ENCODE assay signal across 22 cellular contexts in genomic region chr17:19322129-19322505, GRCh38. TPM values are rescaled to one million over a fixed set of nuclear protein-coding genes. Genes with fewer than 3 reads are reported as not detected.
DNase-seq lines count a peak whose midpoint lies in the region; ATAC-seq and TF ChIP-seq lines count a peak whose summit lies in the region.
"Had no signal": no experiment of that assay in that cellular context is flagged by ENCODE, and none has a peak within 500 bp of the region (broad histone marks: within the 10 kb centered on the region; RNA-seq: fewer than 3 reads in every experiment).

No MANE protein-coding gene starts in this region.

- peaks cover 39% of the 10 kb centered on the region for H3K36me3 Mint-ChIP-seq in WTC11
- peaks cover 57% of the 10 kb centered on the region for H3K36me3 Mint-ChIP-seq in nephron (ENCODE audit: low read depth)

- CTCF ChIA-PET in WTC11 (lab: Charles Lee) (interaction anchor here (0.6 to 5.8 kb wide), 23 partner anchors 9 to 591 kb away, joined by 3 to 71 read pairs (median 6); partner anchors contain the start of genes ALDH3A2, B9D1 and MAPK7), PC-3 (lab: Charles Lee) (no interaction called here)

- ATAC-seq in Right ventricle myocardium superior (ENCODE audit: poor library complexity) (no peak), WTC11 (no peak), HG03565 (IDR thresholded peaks at IDR 0.05; ENCODE audit: unreplicated experiment) (no peak), PC-3 (no peak)

- H3K4me1 ChIP-seq in cardiac muscle cell (ENCODE audit: low read depth) (peaks cover 11% of the 10 kb centered on the region), PC-3 (ENCODE audit: insufficient read depth, low read length) (peaks cover 14% of the 10 kb centered on the region)

- H3K9ac ChIP-seq in PC-3 (ENCODE audit: low read length): no peak overlapping the region
- H3K9ac ChIP-seq: KMS-11 had no signal

- H3K4me2 ChIP-seq in PC-3 (ENCODE audit: low read length): no peak overlapping the region
- H3K4me2 ChIP-seq: KMS-11 had no signal

- H3K4me1 Mint-ChIP-seq in WTC11 (peaks cover 18% of the 10 kb centered on the region), nephron (peaks cover 10% of the 10 kb centered on the region)
- H3K4me1 Mint-ChIP-seq: CD4-positive, CD25-positive, alpha-beta regulatory T cell had no signal

- no peak overlapping the region for H2AFZ ChIP-seq in PC-3 (ENCODE audit: low read length)

- POLR2A ChIA-PET in WTC11 (lab: Charles Lee): interaction anchor here (2.3 kb wide), 1 partner anchor 56 kb away, joined by 6 read pairs; the partner anchor contains the start of gene MAPK7
- POLR2A ChIA-PET in PC-3 (lab: Charles Lee; ENCODE audit: unreplicated experiment): interaction anchor here (1.1 kb wide), 1 partner anchor 41 kb away, joined by 5 read pairs; no protein-coding TSS in a partner anchor

- H3K36me3 ChIP-seq in cardiac muscle cell (no peaks in the 10 kb centered on the region), PC-3 (ENCODE audit: low read depth, low read length) (peaks cover 25% of the 10 kb centered on the region)

- H3K27me3 Mint-ChIP-seq in WTC11 (ENCODE audit: low read depth): no peaks in the 10 kb centered on the region
- H3K27me3 Mint-ChIP-seq in nephron (ENCODE audit: low read depth): no peaks in the 10 kb centered on the region
- H3K27me3 Mint-ChIP-seq: CD4-positive, CD25-positive, alpha-beta regulatory T cell had no signal

- H3K9me3 ChIP-seq in cardiac muscle cell (ENCODE audit: low read depth): no peaks in the 10 kb centered on the region
- 0 out of 2 replicates have a peak, but pooled peaks cover 9% of the 10 kb centered on the region for H3K9me3 ChIP-seq in PC-3 (ENCODE audit: low read length)
- H3K9me3 ChIP-seq: MG63 had no signal

- H3K4me3 Mint-ChIP-seq in WTC11 (no peak overlapping the region), nephron (no peak overlapping the region)
- H3K4me3 Mint-ChIP-seq: B cell; CD4-positive, CD25-positive, alpha-beta regulatory T cell; HFFc6 had no signal

- no peaks in the 10 kb centered on the region for H3K9me2 ChIP-seq in PC-3 (replicated peaks; ENCODE audit: low read length)

- H3K9me3 Mint-ChIP-seq in WTC11 (peaks cover 22% of the 10 kb centered on the region), nephron (peaks cover 3% of the 10 kb centered on the region)

- peak overlapping the region; percentile 67 for H3K27ac ChIP-seq in cardiac muscle cell
- H3K27ac ChIP-seq in substantia nigra (ENCODE audit: low read depth, low read length, poor library complexity, severe bottlenecking): peak overlapping the region; percentile 71
- H3K27ac ChIP-seq in PC-3 (ENCODE audit: low read length): no peak overlapping the region
- H3K27ac ChIP-seq: KMS-11 had no signal

- intact Hi-C loops in Right ventricle myocardium superior (cut with DNase I): no loop called here
- intact Hi-C loops in PC-3 (cut with micrococcal nuclease): no loop called here

- H3F3A ChIP-seq in PC-3 (ENCODE audit: low read length, unreplicated experiment): no peaks in the 10 kb centered on the region

- H3K27me3 ChIP-seq in cardiac muscle cell (no peaks in the 10 kb centered on the region), PC-3 (ENCODE audit: low read length) (no peaks in the 10 kb centered on the region)
- H3K27me3 ChIP-seq: MG63 had no signal

- no peaks in the 10 kb centered on the region for H4K20me1 ChIP-seq in PC-3 (ENCODE audit: low read length)

- TF ChIP-seq CTCF in cardiac muscle cell (IDR thresholded peaks at IDR 0.05; ENCODE audit: low read depth, low read length): no peak
- TF ChIP-seq CTCF in WTC11 (IDR thresholded peaks at IDR 0.05): no peak
- TF ChIP-seq CTCF in nephron (IDR thresholded peaks at IDR 0.05; ENCODE audit: unreplicated experiment in 3 of 3): no peak
- no peak for TF ChIP-seq CTCF in PC-3 (conservative IDR thresholded peaks at IDR 0.05; ENCODE audit: low read depth, low read length)

- DNase-seq in cardiac muscle cell (ENCODE audit: low read depth in 1 of 2, low spot score in 1 of 2): no peak
- no peak for DNase-seq in Right ventricle myocardium superior
- no peak for DNase-seq in WTC11 (ENCODE audit: low spot score)
- no peak for DNase-seq in substantia nigra (lab: John Stamatoyannopoulos, UW)
- DNase-seq in NAMALWA (ENCODE audit: low spot score): no peak
- DNase-seq in PC-3: no peak
- DNase-seq: 8988T; CD4-positive, CD25-positive, alpha-beta regulatory T cell; COR-L47; DMS 273 treated with DMSO at 0.1 percent for 48 hours; DND-41; HFFc6; MG63; NCI-H1092 treated with DMSO at 0.1 percent for 48 hours; NCI-H146; NCI-H2081 treated with DMSO at 0.1 percent for 48 hours; NCI-H510A treated with DMSO at 0.1 percent for 48 hours; RPMI8226 had no signal

- no peaks in the 10 kb centered on the region for H3K79me2 ChIP-seq in PC-3 (ENCODE audit: low read length)

- no TSS peak for BruUV-seq in PC-3 (replicated peaks; lab: Mats Ljungman, UMichigan)

- H3K4me3 ChIP-seq in cardiac muscle cell (no peak overlapping the region), PC-3 (ENCODE audit: low read length) (no peak overlapping the region)
- H3K4me3 ChIP-seq: MG63 had no signal

- H3K27ac Mint-ChIP-seq in WTC11 (peak overlapping the region; percentile 12), nephron (peak overlapping the region in 2 of 3 experiments; percentile 21 to 69)
- H3K27ac Mint-ChIP-seq: B cell, HFFc6 had no signal

TF ChIP-seq in WTC11, 78 proteins besides CTCF, POLR2A, EP300 and RAD21 (continues in another document):
- no peak for TF ChIP-seq AFF4 (CRISPR knock-in tag; IDR thresholded peaks at IDR 0.05; ENCODE audit: borderline replicate concordance)
- TF ChIP-seq ZNF219 (CRISPR knock-in tag; IDR thresholded peaks at IDR 0.05; ENCODE audit: borderline replicate concordance): no peak
- TF ChIP-seq IRF1 (CRISPR knock-in tag; IDR thresholded peaks at IDR 0.05): no peak
- no peak for TF ChIP-seq ZNF416 (CRISPR knock-in tag; IDR thresholded peaks at IDR 0.05)
- TF ChIP-seq CREM (CRISPR knock-in tag; IDR thresholded peaks at IDR 0.05): no peak
- TF ChIP-seq CREB1 (CRISPR knock-in tag; IDR thresholded peaks at IDR 0.05): no peak

RNA-seq across cellular contexts. Expression of gene B9D1, which starts 40.4 kb away (rescaled TPM):
- total RNA-seq in cardiac muscle cell (54.0 and 54.5 TPM in 2 replicates), Right ventricle myocardium superior (6.8 TPM), WTC11 (2021) (31.9 to 39.2 TPM (median 39.0 TPM) in 3 replicates), PC-3 (2014; rRNA removed) (42.8 and 48.0 TPM in 2 replicates)
- 58.7 and 65.7 TPM in 2 replicates for polyA plus RNA-seq in cardiac muscle cell

RNA-seq across cellular contexts. Expression of gene MAPK7, which starts 56.2 kb away (rescaled TPM):
- 26.8 and 27.1 TPM in 2 replicates for total RNA-seq in cardiac muscle cell
- polyA plus RNA-seq in cardiac muscle cell: 29.7 and 33.0 TPM in 2 replicates
- total RNA-seq in Right ventricle myocardium superior: 13.9 TPM
- 35.6 to 38.5 TPM (median 37.4 TPM) in 3 replicates for total RNA-seq in WTC11 (2021)
- total RNA-seq in PC-3 (2014; rRNA removed): 9.8 and 18.5 TPM in 2 replicates
